In genomic region chr16:85724126-85724879, GRCh38 we compare ENCODE assay signal across 23 cellular contexts. TPM values are rescaled to one million over a fixed set of nuclear protein-coding genes. Genes with fewer than 3 reads are reported as not detected.
"Had no signal": no experiment of that assay in that cellular context is flagged by ENCODE, and none has a peak within 500 bp of the region (broad histone marks: within the 10 kb centered on the region; RNA-seq: fewer than 3 reads in every experiment).

No MANE protein-coding gene starts in this region.

- H3K27ac Mint-ChIP-seq: activated naive CD4-positive, alpha-beta T cell treated with anti-CD3 and anti-CD28 coated beads, Interleukin-2, amount 10 ng/mL, durations not matched to agents 7 days and 5 days; T-helper 1 cell treated with Interleukin-12 subunit alpha and Interleukin-12 subunit beta and Interleukin-4 antibody, amounts not matched to agents 30 μg/mL and 1 μg/mL, for 36 hours had no signal

- ATAC-seq: left ventricle myocardium superior; naive thymus-derived CD4-positive, alpha-beta T cell had no signal

- H3K9me3 Mint-ChIP-seq: activated naive CD4-positive, alpha-beta T cell treated with anti-CD3 and anti-CD28 coated beads, Interleukin-2, amount 10 ng/mL, durations not matched to agents 7 days and 5 days; naive thymus-derived CD4-positive, alpha-beta T cell; T-helper 1 cell treated with Interleukin-12 subunit alpha and Interleukin-12 subunit beta and Interleukin-4 antibody, amounts not matched to agents 30 μg/mL and 1 μg/mL, for 36 hours had no signal

- H3K36me3 Mint-ChIP-seq: activated naive CD4-positive, alpha-beta T cell treated with anti-CD3 and anti-CD28 coated beads, Interleukin-2, amount 10 ng/mL, durations not matched to agents 7 days and 5 days had no signal

- H3K4me3 Mint-ChIP-seq: activated naive CD4-positive, alpha-beta T cell treated with anti-CD3 and anti-CD28 coated beads, Interleukin-2, amount 10 ng/mL, durations not matched to agents 7 days and 5 days; naive thymus-derived CD4-positive, alpha-beta T cell; T-helper 1 cell treated with Interleukin-12 subunit alpha and Interleukin-12 subunit beta and Interleukin-4 antibody, amounts not matched to agents 30 μg/mL and 1 μg/mL, for 36 hours had no signal

- H3K4me1 ChIP-seq: ascending aorta, breast epithelium, parathyroid adenoma, tibial nerve, uterus had no signal

- H3K27ac ChIP-seq: ascending aorta, breast epithelium, parathyroid adenoma, tibial nerve, uterus had no signal

- H3K9ac ChIP-seq: parathyroid adenoma had no signal

- H3K4me1 Mint-ChIP-seq: activated naive CD4-positive, alpha-beta T cell treated with anti-CD3 and anti-CD28 coated beads, Interleukin-2, amount 10 ng/mL, durations not matched to agents 7 days and 5 days had no signal

- FAIRE-seq: frontal cortex, kidney had no signal

- H2AFZ ChIP-seq: parathyroid adenoma had no signal

- H3K9me3 ChIP-seq: ascending aorta, breast epithelium, tibial nerve, uterus had no signal

- H3K27me3 Mint-ChIP-seq: activated naive CD4-positive, alpha-beta T cell treated with anti-CD3 and anti-CD28 coated beads, Interleukin-2, amount 10 ng/mL, durations not matched to agents 7 days and 5 days; naive thymus-derived CD4-positive, alpha-beta T cell had no signal

- H3K27me3 ChIP-seq: ascending aorta, breast epithelium, tibial nerve, uterus had no signal

- H3K36me3 ChIP-seq: ascending aorta, breast epithelium, tibial nerve, uterus had no signal

- H3K4me3 ChIP-seq: ascending aorta, breast epithelium, tibial nerve, uterus had no signal

- DNase-seq: activated CD4-positive, alpha-beta T cell treated with anti-CD3 and anti-CD28 coated beads, Interleukin-2, amount 50 U/mL, for 1 hour; activated CD4-positive, CD25-positive, alpha-beta regulatory T cell treated with anti-CD3 and anti-CD28 coated beads, Interleukin-2, amount 50 U/mL, for 72 hours; activated CD8-positive, alpha-beta memory T cell treated with anti-CD3 and anti-CD28 coated beads, Interleukin-2, amount 50 U/mL, for 4 hours; activated effector memory CD4-positive, alpha-beta T cell treated with Interleukin-2 at 50 U/mL for 16 hours; activated naive CD4-positive, alpha-beta T cell treated with anti-CD3 and anti-CD28 coated beads, Interleukin-2, amount 10 ng/mL, durations not matched to agents 7 days and 5 days; activated T-cell treated with anti-CD3 and anti-CD28 coated beads, Interleukin-2, amount 50 U/mL, for 48 hours; cerebellar nuclear complex; effector CD4-positive, alpha-beta T cell; head of caudate nucleus; kidney; left ventricle myocardium superior; naive thymus-derived CD4-positive, alpha-beta T cell; stimulated activated CD4-positive, alpha-beta T cell treated with anti-CD3 and anti-CD28 coated beads, Interleukin-12 subunit alpha, Interleukin-12 subunit beta, amount 100 ng/mL, for 4 hours; stimulated activated CD4-positive, alpha-beta T cell treated with anti-CD3 and anti-CD28 coated beads, Interleukin-1b, Interleukin-23, amount 100 ng/mL, for 48 hours; stimulated activated CD8-positive, alpha-beta memory T cell treated with anti-CD3 and anti-CD28 coated beads, Interleukin-4, amount 100 ng/mL, for 48 hours; stimulated activated naive CD4-positive, alpha-beta T cell treated with Interleukin-2 at 50 U/mL for 16 hours; uterus had no signal

RNA-seq across cellular contexts. Expression of gene C16orf74, which starts 26.6 kb away (rescaled TPM):
- total RNA-seq: ascending aorta had no signal

RNA-seq across cellular contexts. Expression of gene GINS2, which starts 35.5 kb away (rescaled TPM):
- total RNA-seq: ascending aorta had no signal
